13 cellular contexts compared by ENCODE assay signal in the genomic region with DNA sequence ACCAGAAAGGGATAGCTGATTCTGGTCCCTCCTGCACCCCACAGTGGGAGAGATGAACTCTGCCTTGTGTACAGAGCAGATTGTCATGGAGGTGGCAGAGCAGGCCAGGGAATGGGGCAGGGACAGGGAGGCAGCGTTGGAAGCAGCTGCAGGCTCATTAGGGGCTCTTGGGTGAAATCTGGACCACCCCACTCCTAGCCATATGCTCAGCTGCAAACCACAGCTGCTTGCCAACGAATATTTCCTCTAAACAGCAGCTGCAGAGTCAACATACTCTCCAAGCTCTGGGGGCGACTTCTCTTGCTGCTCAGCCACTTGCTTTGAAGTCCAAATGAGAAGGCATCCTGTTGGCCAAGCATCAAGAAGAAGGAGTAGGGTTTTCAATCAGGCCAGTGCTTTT.
DNase-seq lines count a peak whose midpoint lies in the region; ATAC-seq and TF ChIP-seq lines count a peak whose summit lies in the region.
"Had no signal": no experiment of that assay in that cellular context is flagged by ENCODE, and none has a peak within 500 bp of the region (broad histone marks: within the 10 kb centered on the region; RNA-seq: fewer than 3 reads in every experiment).

No MANE protein-coding gene starts in this region.

- no peaks in the 10 kb centered on the region for H3K36me3 Mint-ChIP-seq in neural progenitor cell
- H3K36me3 Mint-ChIP-seq: CD4-positive, alpha-beta memory T cell had no signal

- no peaks in the 10 kb centered on the region for H3K27me3 ChIP-seq in BLaER1 treated with 17β-estradiol and CSF1 and Interleukin-3, amounts not matched to agents 10 nM and 100 nM
- H3K27me3 ChIP-seq in neural progenitor cell, result no peaks in the 10 kb centered on the region
- H3K27me3 ChIP-seq: BE2C had no signal

- H3K27me3 Mint-ChIP-seq in neural progenitor cell (ENCODE audit: insufficient read depth, low read depth), result peaks cover 2% of the 10 kb centered on the region
- H3K27me3 Mint-ChIP-seq: CD4-positive, alpha-beta memory T cell had no signal

- H3K27ac Mint-ChIP-seq in neural progenitor cell, result no peak overlapping the region
- H3K27ac Mint-ChIP-seq: CD4-positive, alpha-beta memory T cell had no signal

- H3K9me3 ChIP-seq in BLaER1 treated with 17β-estradiol and CSF1 and Interleukin-3, amounts not matched to agents 10 nM and 100 nM (replicated peaks in 1 of 11), result peaks cover 0 to 12% (median 0%) of the 10 kb centered on the region in 11 experiments; a peak in 4 of 22 replicates
- no peaks in the 10 kb centered on the region for H3K9me3 ChIP-seq in neural progenitor cell (ENCODE audit: low read depth)
- H3K9me3 ChIP-seq: BE2C had no signal

- no peak overlapping the region for H3K9ac ChIP-seq in BLaER1 treated with 17β-estradiol and CSF1 and Interleukin-3, amounts not matched to agents 10 nM and 100 nM
- no peak overlapping the region for H3K9ac ChIP-seq in neural progenitor cell

- no peak overlapping the region for H3K4me3 ChIP-seq in BLaER1 treated with 17β-estradiol and CSF1 and Interleukin-3, amounts not matched to agents 10 nM and 100 nM
- no peak overlapping the region for H3K4me3 ChIP-seq in neural progenitor cell

- peak overlapping the region in 8 of 11 experiments; percentile 1 to 50 (median 39); a peak in 13 of 22 replicates for H3K4me2 ChIP-seq in BLaER1 treated with 17β-estradiol and CSF1 and Interleukin-3, amounts not matched to agents 10 nM and 100 nM
- H3K4me2 ChIP-seq in neural progenitor cell, result no peak overlapping the region

- no peaks in the 10 kb centered on the region for H4K20me1 ChIP-seq in BLaER1 treated with 17β-estradiol and CSF1 and Interleukin-3, amounts not matched to agents 10 nM and 100 nM
- H4K20me1 ChIP-seq in neural progenitor cell (ENCODE audit: low read depth), result no peaks in the 10 kb centered on the region

- DNase-seq in NCI-H1092 treated with DMSO at 0.1 percent for 48 hours (lab: John Stamatoyannopoulos, UW), result peak; percentile 70
- peak; percentile 69 for DNase-seq in NCI-H69 (lab: John Stamatoyannopoulos, UW)
- no peak for DNase-seq in neural progenitor cell (ENCODE audit: low spot score)
- no peak for DNase-seq in NCI-H1930 (lab: John Stamatoyannopoulos, UW)
- DNase-seq in left colon, result no peak
- DNase-seq: BE2C; CD4-positive, alpha-beta memory T cell; DMS79; KG1; NCI-H1436 treated with DMSO at 0.1 percent for 48 hours; NCI-H774 had no signal

- H3K4me1 Mint-ChIP-seq in neural progenitor cell, result no peaks in the 10 kb centered on the region
- H3K4me1 Mint-ChIP-seq: CD4-positive, alpha-beta memory T cell had no signal

- H3K36me3 ChIP-seq in BLaER1 treated with 17β-estradiol and CSF1 and Interleukin-3, amounts not matched to agents 10 nM and 100 nM, result no peaks in the 10 kb centered on the region
- no peaks in the 10 kb centered on the region for H3K36me3 ChIP-seq in neural progenitor cell
- H3K36me3 ChIP-seq: BE2C had no signal

- intact Hi-C loops in left colon (cut with DNase I, micrococcal nuclease), result no loop called here

- no peak overlapping the region for H2AFZ ChIP-seq in neural progenitor cell (replicated peaks)

- H3K4me3 Mint-ChIP-seq in neural progenitor cell, result peak overlapping the region; percentile 50
- H3K4me3 Mint-ChIP-seq: CD4-positive, alpha-beta memory T cell had no signal

- H3K27ac ChIP-seq in BLaER1 treated with 17β-estradiol and CSF1 and Interleukin-3, amounts not matched to agents 10 nM and 100 nM, result no peak overlapping the region
- H3K27ac ChIP-seq in neural progenitor cell, result no peak overlapping the region

- ATAC-seq in left colon (no peak), HG03108 (IDR thresholded peaks at IDR 0.05; ENCODE audit: unreplicated experiment) (no peak)

- H3K4me1 ChIP-seq in BLaER1 treated with 17β-estradiol and CSF1 and Interleukin-3, amounts not matched to agents 10 nM and 100 nM, result peaks cover 0 to 21% (median 9%) of the 10 kb centered on the region in 10 experiments; a peak in 13 of 20 replicates
- H3K4me1 ChIP-seq in neural progenitor cell, result no peaks in the 10 kb centered on the region
- H3K4me1 ChIP-seq: BE2C had no signal

- H3F3A ChIP-seq in neural progenitor cell (ENCODE audit: low read depth), result no peaks in the 10 kb centered on the region

- no peaks in the 10 kb centered on the region for H3K79me2 ChIP-seq in neural progenitor cell (ENCODE audit: low read depth)

- no peak for TF ChIP-seq CTCF in neural progenitor cell (IDR thresholded peaks at IDR 0.05)

- no peaks in the 10 kb centered on the region for H3K9me3 Mint-ChIP-seq in neural progenitor cell

Comparison
In these comparisons a context has a peak if more than half of its experiments do, and no peak if none do; other contexts are left out.
1. DNase-seq: peak in NCI-H1092 treated with DMSO at 0.1 percent for 48 hours (single experiment) and NCI-H69 (single experiment); none in neural progenitor cell (single experiment), NCI-H1930 (0 of 2) and left colon (0 of 2).